In the genomic region with DNA sequence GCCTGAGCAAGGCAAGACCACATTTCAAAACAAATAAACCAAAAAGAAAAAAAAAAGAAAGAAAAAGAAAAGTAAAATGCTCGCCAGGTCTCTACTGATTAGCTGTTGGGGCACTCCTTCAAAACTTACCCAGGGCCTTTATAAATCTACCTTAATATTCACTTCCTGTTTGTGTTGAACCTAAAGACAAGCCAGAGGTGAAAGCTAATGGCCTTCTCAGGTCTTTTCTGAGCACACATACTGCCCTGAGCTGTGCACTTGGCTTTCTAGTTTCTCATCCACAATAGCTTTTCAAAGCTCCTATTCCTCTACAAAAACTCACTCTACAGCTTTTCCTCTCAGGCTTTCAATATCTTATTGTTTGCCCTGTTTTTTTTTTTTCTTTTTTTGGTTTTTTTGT, we compare ENCODE assay signal across 20 cellular contexts. TPM values are rescaled to one million over a fixed set of nuclear protein-coding genes. Genes with fewer than 3 reads are reported as not detected.
DNase-seq lines count a peak whose midpoint lies in the region; ATAC-seq, FAIRE-seq and TF ChIP-seq lines count a peak whose summit lies in the region.
"Had no signal": no experiment of that assay in that cellular context is flagged by ENCODE, and none has a peak within 500 bp of the region (broad histone marks: within the 10 kb centered on the region; RNA-seq: fewer than 3 reads in every experiment).

No MANE protein-coding gene starts in this region.

- H3K4me1 ChIP-seq in stomach, result peaks cover 0 to 36% (median 16%) of the 10 kb centered on the region in 4 donors
- H3K4me1 ChIP-seq: right lobe of liver, suprapubic skin had no signal

- peaks cover 26% of the 10 kb centered on the region for H3K4me1 Mint-ChIP-seq in activated naive CD4-positive, alpha-beta T cell treated with anti-CD3 and anti-CD28 coated beads, Interleukin-2, amount 50 U/mL, for 24 hours
- no peaks in the 10 kb centered on the region; the same call in 1 of the 2 replicates for H3K4me1 Mint-ChIP-seq in WTC11

- H3K27ac Mint-ChIP-seq in activated naive CD4-positive, alpha-beta T cell treated with anti-CD3 and anti-CD28 coated beads, Interleukin-2, amount 50 U/mL, for 24 hours, result peak overlapping the region; percentile 9
- peak overlapping the region in 1 of 2 donors; percentile 77 for H3K27ac Mint-ChIP-seq in activated naive CD4-positive, alpha-beta T cell treated with anti-CD3 and anti-CD28 coated beads, Interleukin-2, amount 50 U/mL, for 72 hours
- peak overlapping the region; percentile 37; the same call in 1 of the 2 replicates for H3K27ac Mint-ChIP-seq in WTC11

- peak overlapping the region; percentile 36 to 79 (median 58) for H3K27ac ChIP-seq in stomach
- H3K27ac ChIP-seq: right lobe of liver, suprapubic skin had no signal

- CTCF ChIA-PET in WTC11 (lab: Charles Lee), result interaction anchor here (1.0 to 1.5 kb wide), 2 partner anchors 50 to 71 kb away, joined by 3 to 4 read pairs; partner anchors contain the start of genes POLR3C and RNF115

- TF ChIP-seq POLR2A in stomach (IDR thresholded peaks at IDR 0.05), result no peak

- H3K27me3 ChIP-seq in stomach, result no peaks in the 10 kb centered on the region
- H3K27me3 ChIP-seq: right lobe of liver, suprapubic skin had no signal

- H3K36me3 ChIP-seq in stomach, result peaks cover 0 to 40% (median 30%) of the 10 kb centered on the region in 4 donors

- POLR2A ChIA-PET in WTC11 (lab: Charles Lee), result no interaction called here

- H3K4me3 Mint-ChIP-seq in activated naive CD4-positive, alpha-beta T cell treated with anti-CD3 and anti-CD28 coated beads, Interleukin-2, amount 50 U/mL, for 24 hours, result no peak overlapping the region
- H3K4me3 Mint-ChIP-seq in WTC11, result no peak overlapping the region

- FAIRE-seq in islet of Langerhans (lab: Jason Lieb, UNC), result peak; percentile 38

- H3K27me3 Mint-ChIP-seq in activated naive CD4-positive, alpha-beta T cell treated with anti-CD3 and anti-CD28 coated beads, Interleukin-2, amount 50 U/mL, for 24 hours, result no peaks in the 10 kb centered on the region
- no peaks in the 10 kb centered on the region for H3K27me3 Mint-ChIP-seq in WTC11 (ENCODE audit: low read depth)

- TF ChIP-seq EP300 in stomach (IDR thresholded peaks at IDR 0.05), result no peak

- H3K9me3 ChIP-seq in stomach, result no peaks in the 10 kb centered on the region
- H3K9me3 ChIP-seq: right lobe of liver, suprapubic skin had no signal

- TF ChIP-seq CTCF in WTC11 (IDR thresholded peaks at IDR 0.05) (no peak), stomach (IDR thresholded peaks at IDR 0.05) (no peak)

- intact Hi-C loops in stomach (cut with DNase I; ENCODE audit: low total_unique reads), result no loop called here

- H3K36me3 Mint-ChIP-seq in activated naive CD4-positive, alpha-beta T cell treated with anti-CD3 and anti-CD28 coated beads, Interleukin-2, amount 50 U/mL, for 24 hours, result peaks cover 11% of the 10 kb centered on the region
- H3K36me3 Mint-ChIP-seq in activated naive CD4-positive, alpha-beta T cell treated with anti-CD3 and anti-CD28 coated beads, Interleukin-2, amount 50 U/mL, for 72 hours, result peaks cover 0 to 4% of the 10 kb centered on the region in 2 donors
- H3K36me3 Mint-ChIP-seq in WTC11, result peaks cover 16% of the 10 kb centered on the region

- no peaks in the 10 kb centered on the region for H3K9me3 Mint-ChIP-seq in activated naive CD4-positive, alpha-beta T cell treated with anti-CD3 and anti-CD28 coated beads, Interleukin-2, amount 50 U/mL, for 24 hours
- no peaks in the 10 kb centered on the region for H3K9me3 Mint-ChIP-seq in activated naive CD4-positive, alpha-beta T cell treated with anti-CD3 and anti-CD28 coated beads, Interleukin-2, amount 50 U/mL, for 72 hours
- no peaks in the 10 kb centered on the region for H3K9me3 Mint-ChIP-seq in WTC11

- 26 to 73% (median 55%) methylated on average over 1 of the region's 1 CpG for WGBS in stomach, 5 donors

- H3K4me3 ChIP-seq in stomach, result no peak overlapping the region
- H3K4me3 ChIP-seq: right lobe of liver, suprapubic skin had no signal

- no peak for ATAC-seq in activated naive CD4-positive, alpha-beta T cell treated with anti-CD3 and anti-CD28 coated beads, Interleukin-2, amount 50 U/mL, for 72 hours
- ATAC-seq in WTC11 (no peak), GM21619 (IDR thresholded peaks at IDR 0.05; ENCODE audit: unreplicated experiment) (no peak), HG02981 (IDR thresholded peaks at IDR 0.05; ENCODE audit: unreplicated experiment) (no peak)
- ATAC-seq: right lobe of liver had no signal

- no peak for DNase-seq in activated naive CD4-positive, alpha-beta T cell treated with anti-CD3 and anti-CD28 coated beads, Interleukin-2, amount 50 U/mL, for 72 hours (ENCODE audit: low spot score in 2 of 2)
- DNase-seq in WTC11 (ENCODE audit: low spot score) (no peak), stomach (no peak), NCI-H345 (lab: John Stamatoyannopoulos, UW) (no peak)
- DNase-seq: activated CD4-positive, alpha-beta T cell treated with anti-CD3 and anti-CD28 coated beads for 48 hours; amygdala; COR-L47; hypothalamus; NCI-H526; right lobe of liver; SIG-M5; stimulated activated CD4-positive, alpha-beta T cell treated with anti-CD3 and anti-CD28 coated beads, Interleukin-1b, Interleukin-23, amount 100 ng/mL, for 48 hours; T1000 had no signal

TF ChIP-seq in WTC11, 78 proteins besides CTCF, POLR2A, EP300 and RAD21 (continues in another document):
- TF ChIP-seq ESRRA (CRISPR knock-in tag; IDR thresholded peaks at IDR 0.05; ENCODE audit: borderline replicate concordance) (no peak), GABPB1 (CRISPR knock-in tag; IDR thresholded peaks at IDR 0.05) (no peak), ATF3 (CRISPR knock-in tag; conservative IDR thresholded peaks at IDR 0.05) (no peak), ZNF263 (CRISPR knock-in tag; IDR thresholded peaks at IDR 0.05; ENCODE audit: low read depth) (no peak), ZNF396 (CRISPR knock-in tag; IDR thresholded peaks at IDR 0.05; ENCODE audit: borderline replicate concordance) (no peak), E2F4 (CRISPR knock-in tag; IDR thresholded peaks at IDR 0.05; ENCODE audit: borderline replicate concordance, low read depth) (no peak)
- TF ChIP-seq, protein P1, sequence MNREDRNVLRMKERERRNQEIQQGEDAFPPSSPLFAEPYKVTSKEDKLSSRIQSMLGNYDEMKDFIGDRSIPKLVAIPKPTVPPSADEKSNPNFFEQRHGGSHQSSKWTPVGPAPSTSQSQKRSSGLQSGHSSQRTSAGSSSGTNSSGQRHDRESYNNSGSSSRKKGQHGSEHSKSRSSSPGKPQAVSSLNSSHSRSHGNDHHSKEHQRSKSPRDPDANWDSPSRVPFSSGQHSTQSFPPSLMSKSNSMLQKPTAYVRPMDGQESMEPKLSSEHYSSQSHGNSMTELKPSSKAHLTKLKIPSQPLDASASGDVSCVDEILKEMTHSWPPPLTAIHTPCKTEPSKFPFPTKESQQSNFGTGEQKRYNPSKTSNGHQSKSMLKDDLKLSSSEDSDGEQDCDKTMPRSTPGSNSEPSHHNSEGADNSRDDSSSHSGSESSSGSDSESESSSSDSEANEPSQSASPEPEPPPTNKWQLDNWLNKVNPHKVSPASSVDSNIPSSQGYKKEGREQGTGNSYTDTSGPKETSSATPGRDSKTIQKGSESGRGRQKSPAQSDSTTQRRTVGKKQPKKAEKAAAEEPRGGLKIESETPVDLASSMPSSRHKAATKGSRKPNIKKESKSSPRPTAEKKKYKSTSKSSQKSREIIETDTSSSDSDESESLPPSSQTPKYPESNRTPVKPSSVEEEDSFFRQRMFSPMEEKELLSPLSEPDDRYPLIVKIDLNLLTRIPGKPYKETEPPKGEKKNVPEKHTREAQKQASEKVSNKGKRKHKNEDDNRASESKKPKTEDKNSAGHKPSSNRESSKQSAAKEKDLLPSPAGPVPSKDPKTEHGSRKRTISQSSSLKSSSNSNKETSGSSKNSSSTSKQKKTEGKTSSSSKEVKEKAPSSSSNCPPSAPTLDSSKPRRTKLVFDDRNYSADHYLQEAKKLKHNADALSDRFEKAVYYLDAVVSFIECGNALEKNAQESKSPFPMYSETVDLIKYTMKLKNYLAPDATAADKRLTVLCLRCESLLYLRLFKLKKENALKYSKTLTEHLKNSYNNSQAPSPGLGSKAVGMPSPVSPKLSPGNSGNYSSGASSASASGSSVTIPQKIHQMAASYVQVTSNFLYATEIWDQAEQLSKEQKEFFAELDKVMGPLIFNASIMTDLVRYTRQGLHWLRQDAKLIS (CRISPR knock-in tag; IDR thresholded peaks at IDR 0.05; ENCODE audit: borderline replicate concordance), result no peak

RNA-seq across cellular contexts. Expression of gene RNF115, which starts 50.5 kb away (rescaled TPM):
- total RNA-seq in activated naive CD4-positive, alpha-beta T cell treated with anti-CD3 and anti-CD28 coated beads, Interleukin-2, amount 50 U/mL, for 72 hours, result 10 to 100 TPM; 10.7 to 12.6 TPM
- total RNA-seq in WTC11 (2021) (8.1 to 9.2 TPM (median 9.0 TPM) in 3 replicates), stomach (10 to 100 TPM in 4 of 5 donors, 1 to 10 TPM in 1; 7.0 to 44.1 (median 19.3) TPM)
- 1 to 10 TPM; 4.8 to 5.1 (median 4.9) TPM for polyA plus RNA-seq in stomach

RNA-seq across cellular contexts. Expression of gene POLR3C, which starts 50.6 kb away (rescaled TPM):
- total RNA-seq in activated naive CD4-positive, alpha-beta T cell treated with anti-CD3 and anti-CD28 coated beads, Interleukin-2, amount 50 U/mL, for 72 hours, result 10 to 100 TPM; 15.1 to 26.2 TPM
- total RNA-seq in WTC11 (2021) (20.2 to 24.9 TPM (median 22.7 TPM) in 3 replicates), stomach (10 to 100 TPM in 4 of 5 donors, 1 to 10 TPM in 1; 5.3 to 34.4 (median 20.9) TPM)
- 10 to 100 TPM; 13.8 to 24.6 (median 15.4) TPM for polyA plus RNA-seq in stomach

RNA-seq across cellular contexts. Expression of gene CD160, which starts 54.1 kb away (rescaled TPM):
- under 1 TPM in 1 of 2 donors, not detected in 1; 0.64 TPM for total RNA-seq in activated naive CD4-positive, alpha-beta T cell treated with anti-CD3 and anti-CD28 coated beads, Interleukin-2, amount 50 U/mL, for 72 hours
- total RNA-seq in WTC11 (2021) (not detected in 3 replicates), stomach (1 to 10 TPM in 1 of 5 donors, under 1 TPM in 1, not detected in 3; 0.37 to 4.8 TPM)
- polyA plus RNA-seq in stomach, result under 1 TPM in 1 of 3 donors, not detected in 2; 0.25 TPM
- total RNA-seq: cerebellum, OCI-LY7, suprapubic skin had no signal
